ENCODE assay signal across 8 cellular contexts in the genomic region with DNA sequence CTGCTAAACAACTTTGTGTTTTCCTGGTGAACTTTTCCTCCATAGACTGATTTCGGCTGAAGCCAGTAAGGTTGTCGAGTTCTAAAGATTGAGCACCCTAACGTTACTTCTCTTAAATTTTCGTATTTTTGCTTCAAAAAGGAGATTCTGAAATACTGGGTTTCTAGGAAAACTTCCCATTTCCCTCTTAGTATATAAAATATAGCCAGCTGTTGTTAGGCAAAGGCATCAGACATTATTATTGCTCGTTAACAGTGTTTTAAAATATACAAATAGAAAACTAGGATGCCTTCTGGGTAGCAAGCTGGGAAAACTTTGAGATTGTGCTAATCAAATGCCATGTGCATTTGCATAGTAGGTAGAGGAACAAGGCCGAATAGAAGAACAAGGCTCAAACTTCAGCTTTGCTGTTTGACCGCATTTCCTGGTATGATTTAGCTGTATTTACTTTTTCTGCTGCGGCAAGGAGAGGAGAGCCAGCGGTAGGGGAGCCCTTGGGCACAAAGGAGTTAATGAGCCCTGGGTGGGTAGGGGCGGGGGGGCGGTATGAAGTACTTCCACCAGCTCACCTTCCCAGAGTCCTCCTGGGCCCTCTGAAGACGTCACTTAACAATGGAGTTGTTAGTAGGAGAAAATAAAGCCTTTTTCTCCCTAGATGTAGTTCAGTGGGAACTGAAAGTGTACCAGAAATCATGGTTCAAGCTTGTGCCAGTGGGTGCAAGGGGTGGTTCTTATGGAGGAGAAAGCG.
DNase-seq lines count a peak whose midpoint lies in the region; ATAC-seq and TF ChIP-seq lines count a peak whose summit lies in the region.

No MANE protein-coding gene starts in this region.

- no peak overlapping the region for H3K4me3 ChIP-seq in CD4-positive, alpha-beta memory T cell (ENCODE audit: low read length in 2 of 2)
- H3K4me3 ChIP-seq in naive thymus-derived CD4-positive, alpha-beta T cell (ENCODE audit: low read length), result no peak overlapping the region

- peak in 3 of 5 donors; percentile 0 to 6 (median 2) for DNase-seq in CD4-positive, alpha-beta memory T cell
- peak; percentile 48 for DNase-seq in GM20000 (ENCODE audit: low spot score)
- DNase-seq in NCI-H1436 treated with DMSO at 0.1 percent for 48 hours (lab: John Stamatoyannopoulos, UW), result peak; percentile 68
- DNase-seq in activated T-cell treated with anti-CD3 and anti-CD28 coated beads, Interleukin-2, amount 50 U/mL, for 72 hours, result peak; percentile 32 to 42
- DNase-seq in naive thymus-derived CD4-positive, alpha-beta T cell, result peak in 6 of 9 donors; percentile 14 to 31 (median 27)
- DNase-seq in OCI-M2 (lab: John Stamatoyannopoulos, UW; ENCODE audit: unreplicated experiment), result no peak
- no peak for DNase-seq in NCI-H446 (lab: John Stamatoyannopoulos, UW)
- no peak for DNase-seq in HFFc6

- POLR2A ChIA-PET in CD4-positive, alpha-beta memory T cell (lab: Charles Lee; ENCODE audit: partially characterized antibody), result interaction anchor here (0.8 kb wide), 1 partner anchor 152 kb away, joined by 3 read pairs; no protein-coding TSS in a partner anchor
- POLR2A ChIA-PET in naive thymus-derived CD4-positive, alpha-beta T cell (lab: Charles Lee), result no interaction called here

- H3K4me3 Mint-ChIP-seq in CD4-positive, alpha-beta memory T cell, result peak overlapping the region in 4 of 8 donors; percentile 17 to 43 (median 30)
- H3K4me3 Mint-ChIP-seq in activated T-cell treated with anti-CD3 and anti-CD28 coated beads, Interleukin-2, amount 50 U/mL, for 72 hours, result peak overlapping the region; percentile 58 to 59
- H3K4me3 Mint-ChIP-seq in naive thymus-derived CD4-positive, alpha-beta T cell, result peak overlapping the region; percentile 16 to 72 (median 54)
- H3K4me3 Mint-ChIP-seq in HFFc6, result no peak overlapping the region

- H3K4me1 Mint-ChIP-seq in CD4-positive, alpha-beta memory T cell, result peaks cover 18 to 47% (median 29%) of the 10 kb centered on the region in 4 donors
- H3K4me1 Mint-ChIP-seq in activated T-cell treated with anti-CD3 and anti-CD28 coated beads, Interleukin-2, amount 50 U/mL, for 72 hours (ENCODE audit: low read depth), result peaks cover 40% of the 10 kb centered on the region
- peaks cover 38 to 78% (median 53%) of the 10 kb centered on the region in 7 donors for H3K4me1 Mint-ChIP-seq in naive thymus-derived CD4-positive, alpha-beta T cell
- peaks cover 30% of the 10 kb centered on the region for H3K4me1 Mint-ChIP-seq in HFFc6 (ENCODE audit: low read depth)

- H3K9me3 ChIP-seq in CD4-positive, alpha-beta memory T cell (ENCODE audit: control insufficient read depth in 1 of 2, low read length in 2 of 2), result no peaks in the 10 kb centered on the region
- no peaks in the 10 kb centered on the region for H3K9me3 ChIP-seq in naive thymus-derived CD4-positive, alpha-beta T cell (ENCODE audit: control insufficient read depth in 2 of 3, low read length in 3 of 3)

- H3K27me3 Mint-ChIP-seq in CD4-positive, alpha-beta memory T cell, result no peaks in the 10 kb centered on the region
- H3K27me3 Mint-ChIP-seq in activated T-cell treated with anti-CD3 and anti-CD28 coated beads, Interleukin-2, amount 50 U/mL, for 72 hours (ENCODE audit: low read depth), result no peaks in the 10 kb centered on the region
- no peaks in the 10 kb centered on the region for H3K27me3 Mint-ChIP-seq in naive thymus-derived CD4-positive, alpha-beta T cell
- no peaks in the 10 kb centered on the region; the same call in 1 of the 2 replicates for H3K27me3 Mint-ChIP-seq in HFFc6 (ENCODE audit: insufficient read depth)

- no peaks in the 10 kb centered on the region for H3K27me3 ChIP-seq in CD4-positive, alpha-beta memory T cell (ENCODE audit: insufficient read depth, low read length)
- no peaks in the 10 kb centered on the region for H3K27me3 ChIP-seq in naive thymus-derived CD4-positive, alpha-beta T cell (ENCODE audit: control insufficient read depth in 2 of 2, insufficient read depth in 2 of 2, low read length in 2 of 2)

- peak; percentile 81 for ATAC-seq in activated T-cell treated with anti-CD3 and anti-CD28 coated beads, Interleukin-2, amount 50 U/mL, for 72 hours (replicated peaks in 1 of 2)
- ATAC-seq in naive thymus-derived CD4-positive, alpha-beta T cell, result peak; percentile 72

- CTCF ChIA-PET in CD4-positive, alpha-beta memory T cell (lab: Charles Lee; ENCODE audit: partially characterized antibody), result interaction anchor here (2.2 kb wide), 1 partner anchor 166 kb away, joined by 7 read pairs; no protein-coding TSS in a partner anchor
- CTCF ChIA-PET in naive thymus-derived CD4-positive, alpha-beta T cell (lab: Charles Lee), result interaction anchor here (0.6 to 0.8 kb wide), 2 partner anchors 12 to 165 kb away, joined by 3 read pairs; no protein-coding TSS in a partner anchor

- H3K27ac ChIP-seq in CD4-positive, alpha-beta memory T cell (ENCODE audit: low read depth, low read length), result no peak overlapping the region
- H3K27ac ChIP-seq in naive thymus-derived CD4-positive, alpha-beta T cell (ENCODE audit: low read depth, low read length), result peak overlapping the region; percentile 37

- H3K36me3 Mint-ChIP-seq in CD4-positive, alpha-beta memory T cell, result peaks cover 21 to 24% of the 10 kb centered on the region in 2 donors
- H3K36me3 Mint-ChIP-seq in activated T-cell treated with anti-CD3 and anti-CD28 coated beads, Interleukin-2, amount 50 U/mL, for 72 hours (ENCODE audit: insufficient read depth in 2 of 2), result peaks cover 0 to 6% of the 10 kb centered on the region in 2 donors
- H3K36me3 Mint-ChIP-seq in naive thymus-derived CD4-positive, alpha-beta T cell, result peaks cover 3 to 31% (median 9%) of the 10 kb centered on the region in 5 donors
- H3K36me3 Mint-ChIP-seq in HFFc6 (ENCODE audit: low read depth), result no peaks in the 10 kb centered on the region; the same call in 1 of the 2 replicates

- intact Hi-C loops in CD4-positive, alpha-beta memory T cell (cut with micrococcal nuclease), result no loop called here
- intact Hi-C loops in naive thymus-derived CD4-positive, alpha-beta T cell (cut with micrococcal nuclease), result loop anchor here in 1 of 2 donors (5.0 kb wide), 1 partner anchor 151 kb away; the partner anchor contains the start of gene MSI2

- peaks cover 3% of the 10 kb centered on the region for H3K36me3 ChIP-seq in CD4-positive, alpha-beta memory T cell (ENCODE audit: insufficient read depth, low read length)
- H3K36me3 ChIP-seq in naive thymus-derived CD4-positive, alpha-beta T cell (ENCODE audit: control insufficient read depth in 2 of 3, insufficient read depth in 3 of 3, low read length in 3 of 3), result peaks cover 0 to 7% (median 0%) of the 10 kb centered on the region in 3 experiments

- H3K9me3 Mint-ChIP-seq in CD4-positive, alpha-beta memory T cell, result no peaks in the 10 kb centered on the region
- no peaks in the 10 kb centered on the region for H3K9me3 Mint-ChIP-seq in activated T-cell treated with anti-CD3 and anti-CD28 coated beads, Interleukin-2, amount 50 U/mL, for 72 hours
- H3K9me3 Mint-ChIP-seq in naive thymus-derived CD4-positive, alpha-beta T cell, result no peaks in the 10 kb centered on the region
- H3K9me3 Mint-ChIP-seq in HFFc6, result no peaks in the 10 kb centered on the region

- TF ChIP-seq CTCF in GM20000 (IDR thresholded peaks at IDR 0.05; ENCODE audit: extremely low read depth, missing control alignments) (no peak), HFFc6 (IDR thresholded peaks at IDR 0.05) (no peak)

- peaks cover 30% of the 10 kb centered on the region for H3K4me1 ChIP-seq in CD4-positive, alpha-beta memory T cell (ENCODE audit: insufficient read depth, low read length)
- H3K4me1 ChIP-seq in naive thymus-derived CD4-positive, alpha-beta T cell (ENCODE audit: control insufficient read depth in 2 of 2, insufficient read depth in 2 of 2, low read length in 2 of 2), result peaks cover 0 to 17% of the 10 kb centered on the region in 2 donors

- peak overlapping the region in 2 of 7 donors; percentile 8 to 48 for H3K27ac Mint-ChIP-seq in CD4-positive, alpha-beta memory T cell
- H3K27ac Mint-ChIP-seq in activated T-cell treated with anti-CD3 and anti-CD28 coated beads, Interleukin-2, amount 50 U/mL, for 72 hours, result no peak overlapping the region
- H3K27ac Mint-ChIP-seq in naive thymus-derived CD4-positive, alpha-beta T cell, result peak overlapping the region; percentile 4 to 75 (median 50)
- H3K27ac Mint-ChIP-seq in HFFc6, result no peak overlapping the region

Comparison
In these comparisons a context has a peak if more than half of its experiments do, and no peak if none do; other contexts are left out.
1. DNase-seq: peak in CD4-positive, alpha-beta memory T cell (3 of 5), GM20000 (single experiment), NCI-H1436 treated with DMSO at 0.1 percent for 48 hours (single experiment), activated T-cell treated with anti-CD3 and anti-CD28 coated beads, Interleukin-2, amount 50 U/mL, for 72 hours (2 of 2) and naive thymus-derived CD4-positive, alpha-beta T cell (6 of 9); none in OCI-M2 (single experiment), NCI-H446 (0 of 2) and HFFc6 (single experiment).
2. H3K27ac Mint-ChIP-seq: peak in naive thymus-derived CD4-positive, alpha-beta T cell (9 of 9); none in activated T-cell treated with anti-CD3 and anti-CD28 coated beads, Interleukin-2, amount 50 U/mL, for 72 hours (single experiment) and HFFc6 (single experiment).